In the genomic region with DNA sequence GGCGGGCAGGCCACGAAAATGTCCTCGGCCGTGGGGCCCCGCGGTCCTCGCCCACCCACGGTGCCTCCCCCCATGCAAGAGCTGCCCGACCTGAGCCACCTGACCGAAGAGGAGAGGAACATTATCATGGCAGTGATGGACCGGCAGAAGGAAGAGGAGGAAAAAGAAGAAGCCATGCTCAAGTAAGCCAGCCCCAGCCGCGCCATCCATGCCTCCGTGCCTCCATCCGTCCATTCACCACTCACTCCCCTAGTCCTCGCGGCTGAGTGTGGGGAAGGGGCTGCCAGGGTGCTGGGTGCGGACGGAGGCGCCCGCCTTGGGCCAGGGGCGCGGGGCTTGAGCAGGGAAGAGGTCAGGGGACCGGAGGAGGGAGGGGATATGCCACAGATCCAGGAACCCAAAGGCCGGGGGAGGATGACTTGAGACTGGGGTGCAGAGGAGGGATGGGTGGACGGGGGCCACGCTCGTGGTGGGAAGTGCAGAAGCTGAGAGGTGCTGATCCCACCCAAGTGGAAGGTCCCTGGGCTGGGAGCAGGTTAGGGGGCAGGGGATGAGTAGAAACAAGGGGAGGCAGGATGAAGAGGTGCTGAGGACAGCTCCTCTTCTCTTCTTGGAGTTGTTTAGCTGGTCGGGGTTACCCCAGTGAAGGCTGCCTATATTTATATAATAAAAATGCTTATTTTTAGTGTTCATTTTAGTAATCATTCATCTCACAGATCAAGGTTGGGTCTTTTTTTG, we compare ENCODE assay signal across 8 cellular contexts. TPM values are rescaled to one million over a fixed set of nuclear protein-coding genes. Genes with fewer than 3 reads are reported as not detected.
DNase-seq lines count a peak whose midpoint lies in the region; ATAC-seq and TF ChIP-seq lines count a peak whose summit lies in the region.

No MANE protein-coding gene starts in this region.

- H3K4me1 ChIP-seq in uterus = no peaks in the 10 kb centered on the region

- ATAC-seq in Right ventricle myocardium inferior (no peak), left cardiac atrium (no peak), GM21381 (IDR thresholded peaks at IDR 0.05; ENCODE audit: unreplicated experiment) (no peak)

- TF ChIP-seq CTCF in WI38 (IDR thresholded peaks at IDR 0.05; ENCODE audit: low read depth, low read length) (no peak), uterus (IDR thresholded peaks at IDR 0.05) (no peak)

- DNase-seq in Right ventricle myocardium inferior (ENCODE audit: missing footprints) (peak; percentile 66), left cardiac atrium (no peak), left kidney (ENCODE audit: low read depth, low spot score) (peak; percentile 56), uterus (no peak), T1000 (lab: John Stamatoyannopoulos, UW) (no peak), CD1c-positive myeloid dendritic cell (ENCODE audit: extremely low spot score) (no peak)

- TF ChIP-seq POLR2A in uterus (IDR thresholded peaks at IDR 0.05) = no peak

- intact Hi-C loops in Right ventricle myocardium inferior (cut with DNase I) = no loop called here
- intact Hi-C loops in left cardiac atrium (cut with DNase I) = no loop called here
- intact Hi-C loops in uterus (cut with DNase I; ENCODE audit: low total_unique reads) = no loop called here

- H3K9me3 ChIP-seq in uterus = no peaks in the 10 kb centered on the region

- no peaks in the 10 kb centered on the region for H3K36me3 ChIP-seq in uterus

- H3K4me3 ChIP-seq in WI38 (ENCODE audit: low read depth, low read length) = peak overlapping the region; percentile 52
- peak overlapping the region; percentile 3 to 21 for H3K4me3 ChIP-seq in uterus

- no peaks in the 10 kb centered on the region for H3K27me3 ChIP-seq in uterus

- no peak overlapping the region for H3K27ac ChIP-seq in uterus

RNA-seq across cellular contexts. Expression of a gene that starts 0.8 kb away (rescaled TPM):
- total RNA-seq in Right ventricle myocardium inferior (1.3 TPM), left cardiac atrium (1 to 10 TPM in 1 of 2 donors, under 1 TPM in 1; 0.80 to 1.1 TPM), uterus (10 to 100 TPM in 1 of 4 donors, under 1 TPM in 1, not detected in 2; 0.88 to 24.9 TPM)

Comparison
In these comparisons a context has a peak if more than half of its experiments do, and no peak if none do; other contexts are left out.
1. DNase-seq: peak in Right ventricle myocardium inferior (single experiment) and left kidney (single experiment); none in left cardiac atrium (single experiment), uterus (0 of 2), T1000 (single experiment) and CD1c-positive myeloid dendritic cell (single experiment).